ENCODE assay signal across 25 cellular contexts in the genomic region with DNA sequence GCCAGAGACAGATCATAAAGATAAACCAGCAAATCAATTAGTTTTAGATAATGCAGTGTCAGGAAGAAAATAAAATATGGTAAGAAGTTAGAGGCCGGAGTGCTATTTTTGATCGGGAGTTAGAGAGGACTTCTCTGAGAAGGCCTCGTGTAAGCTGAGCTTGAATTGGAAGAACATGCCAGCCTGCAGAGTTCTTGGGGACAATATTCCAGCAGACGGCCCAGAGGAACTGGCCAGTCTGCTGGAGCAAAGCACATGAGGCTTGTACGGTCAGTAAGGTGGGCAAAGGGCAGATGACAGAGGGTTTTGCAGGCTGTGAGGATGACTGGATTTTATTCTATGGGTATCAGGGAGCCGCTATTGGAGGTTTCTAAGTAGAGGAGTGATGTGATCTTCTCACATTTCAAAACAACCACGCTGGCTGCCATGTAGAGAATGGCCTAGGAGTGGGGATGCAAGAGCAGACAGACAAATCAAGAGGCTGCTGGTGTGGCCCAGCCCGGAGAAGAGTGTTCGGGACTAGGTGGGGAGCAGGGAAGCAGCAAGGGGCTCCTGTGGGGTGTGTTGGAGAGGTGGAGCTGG.
"Had no signal": no experiment of that assay in that cellular context is flagged by ENCODE, and none has a peak within 500 bp of the region (broad histone marks: within the 10 kb centered on the region; RNA-seq: fewer than 3 reads in every experiment).

No MANE protein-coding gene starts in this region.

- H3K27me3 ChIP-seq: MG63 had no signal

- H3K36me3 ChIP-seq: MG63 had no signal

- H3K4me3 ChIP-seq: MG63, PC-9 had no signal

- H3K4me3 Mint-ChIP-seq: activated B cell treated with CpG ODN at 0.5 μM for 24 hours; activated CD4-positive, alpha-beta T cell treated with anti-CD3 and anti-CD28 coated beads, Interleukin-2, amount 10 ng/mL, durations not matched to agents 24 days and 14 days; activated CD8-positive, alpha-beta memory T cell treated with anti-CD3 and anti-CD28 coated beads, Interleukin-2, amount 10 ng/mL, durations not matched to agents 7 days and 5 days; activated naive CD8-positive, alpha-beta T cell; activated T-cell treated with anti-CD3 and anti-CD28 coated beads, Interleukin-2, amount 50 U/mL, for 24 hours; activated T-helper 1 cell treated with anti-CD3 and anti-CD28 coated beads, Interleukin-12 subunit alpha, Interleukin-12 subunit beta, Interleukin-2, Interleukin-4 antibody, amounts not matched to agents 30 ng/mL and 10 ng/mL and 1 ng/mL, durations not matched to agents 14 hours and 24 hours and 36 hours; brain; central memory CD8-positive, alpha-beta T cell had no signal

- H3K9me3 Mint-ChIP-seq: activated B cell treated with CpG ODN at 0.5 μM for 24 hours; activated CD4-positive, alpha-beta T cell treated with anti-CD3 and anti-CD28 coated beads, Interleukin-2, amount 10 ng/mL, durations not matched to agents 24 days and 14 days; activated T-cell treated with anti-CD3 and anti-CD28 coated beads, Interleukin-2, amount 50 U/mL, for 24 hours; activated T-helper 1 cell treated with anti-CD3 and anti-CD28 coated beads, Interleukin-12 subunit alpha, Interleukin-12 subunit beta, Interleukin-2, Interleukin-4 antibody, amounts not matched to agents 30 ng/mL and 10 ng/mL and 1 ng/mL, durations not matched to agents 14 hours and 24 hours and 36 hours; central memory CD8-positive, alpha-beta T cell had no signal

- H3K9me3 ChIP-seq: MG63 had no signal

- H3K27ac ChIP-seq: KMS-11, PC-9 had no signal

- H3K27ac Mint-ChIP-seq: activated B cell treated with CpG ODN at 0.5 μM for 24 hours; activated CD4-positive, alpha-beta T cell treated with anti-CD3 and anti-CD28 coated beads, Interleukin-2, amount 10 ng/mL, durations not matched to agents 24 days and 14 days; activated CD8-positive, alpha-beta memory T cell treated with anti-CD3 and anti-CD28 coated beads, Interleukin-2, amount 10 ng/mL, durations not matched to agents 7 days and 5 days; activated naive CD8-positive, alpha-beta T cell; activated T-cell treated with anti-CD3 and anti-CD28 coated beads, Interleukin-2, amount 50 U/mL, for 24 hours; activated T-helper 1 cell treated with anti-CD3 and anti-CD28 coated beads, Interleukin-12 subunit alpha, Interleukin-12 subunit beta, Interleukin-2, Interleukin-4 antibody, amounts not matched to agents 30 ng/mL and 10 ng/mL and 1 ng/mL, durations not matched to agents 14 hours and 24 hours and 36 hours; brain had no signal

- DNase-seq: activated B cell treated with CpG ODN at 0.5 μM for 24 hours; activated CD4-positive, alpha-beta T cell treated with anti-CD3 and anti-CD28 coated beads for 1 hour; activated CD4-positive, alpha-beta T cell treated with anti-CD3 and anti-CD28 coated beads, Interleukin-2, amount 10 ng/mL, durations not matched to agents 24 days and 14 days; activated CD4-positive, alpha-beta T cell treated with anti-CD3 and anti-CD28 coated beads, Interleukin-2, amount 50 U/mL, for 48 hours; activated CD8-positive, alpha-beta memory T cell treated with anti-CD3 and anti-CD28 coated beads, Interleukin-2, amount 10 ng/mL, durations not matched to agents 7 days and 5 days; activated effector memory CD4-positive, alpha-beta T cell treated with Interleukin-2 at 50 U/mL for 16 hours; activated naive CD4-positive, alpha-beta T cell; activated T-cell treated with anti-CD3 and anti-CD28 coated beads, Interleukin-2, amount 50 U/mL, for 24 hours; amygdala; NCI-H1105 treated with DMSO at 0.1 percent for 48 hours; NCI-H146; NCI-H187 treated with DMSO at 0.1 percent for 48 hours; NCI-H2081 treated with DMSO at 0.1 percent for 48 hours; NCI-H345; NCI-H524; PC-9; SHP77 treated with DMSO at 0.1 percent for 48 hours; T-helper 2 cell; T1000 had no signal

- H3K36me3 Mint-ChIP-seq: activated CD8-positive, alpha-beta memory T cell treated with anti-CD3 and anti-CD28 coated beads, Interleukin-2, amount 10 ng/mL, durations not matched to agents 7 days and 5 days; brain had no signal

- ATAC-seq: activated CD8-positive, alpha-beta memory T cell treated with anti-CD3 and anti-CD28 coated beads, Interleukin-2, amount 10 ng/mL, durations not matched to agents 7 days and 5 days had no signal
